Comparison of ENCODE assay signal across 8 cellular contexts in genomic region chr20:36050436-36051317, GRCh38.
DNase-seq lines count a peak whose midpoint lies in the region; ATAC-seq and TF ChIP-seq lines count a peak whose summit lies in the region.

No MANE protein-coding gene starts in this region.

- peak overlapping the region; percentile 93 for H3K4me3 Mint-ChIP-seq in GM23338
- peak overlapping the region; percentile 96 to 100 (median 96) for H3K4me3 Mint-ChIP-seq in nephron

- H3K4me1 Mint-ChIP-seq in GM23338 (peaks cover 29% of the 10 kb centered on the region), nephron (peaks cover 38% of the 10 kb centered on the region)

- H3K4me1 ChIP-seq in DND-41 (ENCODE audit: insufficient read depth, low read length) (peaks cover 26% of the 10 kb centered on the region), GM23338 (ENCODE audit: insufficient read depth) (peaks cover 33% of the 10 kb centered on the region)

- POLR2A ChIA-PET in RWPE1 (lab: Yijun Ruan, JAX; ENCODE audit: low non-redundant PET) = interaction anchor here (1.3 kb wide), 1 partner anchor 35 kb away, joined by 11 read pairs; no protein-coding TSS in a partner anchor

- CTCF ChIA-PET in RWPE1 (lab: Yijun Ruan, JAX) = interaction anchor here (1.5 kb wide), 1 partner anchor 14 kb away, joined by 4 read pairs; no protein-coding TSS in a partner anchor

- peaks cover 52% of the 10 kb centered on the region for H3K79me2 ChIP-seq in DND-41 (ENCODE audit: insufficient read depth, low read length)
- peaks cover 49% of the 10 kb centered on the region for H3K79me2 ChIP-seq in GM23338 (replicated peaks; ENCODE audit: insufficient read depth)

- H3K36me3 Mint-ChIP-seq in GM23338 (ENCODE audit: low read depth) (peaks cover 33% of the 10 kb centered on the region), nephron (ENCODE audit: low read depth) (peaks cover 26% of the 10 kb centered on the region)

- TF ChIP-seq CTCF in DND-41 (IDR thresholded peaks at IDR 0.05; ENCODE audit: borderline replicate concordance, extremely low read depth, low read length, poor library complexity, severe bottlenecking) = peak; percentile 4
- TF ChIP-seq CTCF in GM23338 (conservative IDR thresholded peaks at IDR 0.05; ENCODE audit: low read depth in 2 of 2) = no peak
- TF ChIP-seq CTCF in LNCaP clone FGC (IDR thresholded peaks at IDR 0.05; ENCODE audit: control insufficient read depth, extremely low read depth, insufficient read depth) = no peak
- TF ChIP-seq CTCF in RWPE1 (conservative IDR thresholded peaks at IDR 0.05; ENCODE audit: low read depth) = no peak
- no peak for TF ChIP-seq CTCF in fibroblast of the aortic adventitia (IDR thresholded peaks at IDR 0.05; ENCODE audit: insufficient read depth, low read length)
- no peak for TF ChIP-seq CTCF in nephron (IDR thresholded peaks at IDR 0.05; ENCODE audit: unreplicated experiment in 3 of 3)

- H3K4me2 ChIP-seq in DND-41 (ENCODE audit: insufficient read depth, low read length) (peak overlapping the region; percentile 62), GM23338 (peak overlapping the region; percentile 87)

- H3K9ac ChIP-seq in DND-41 (ENCODE audit: low read depth, low read length) = peak overlapping the region; percentile 95

- H3F3A ChIP-seq in GM23338 (replicated peaks; ENCODE audit: low read depth) = peaks cover 9% of the 10 kb centered on the region; the same call in 1 of the 2 replicates

- H3K27ac ChIP-seq in DND-41 (ENCODE audit: low read length) = peak overlapping the region; percentile 87
- peak overlapping the region; percentile 87; the same call in 1 of the 2 replicates for H3K27ac ChIP-seq in GM23338 (ENCODE audit: low read depth)
- H3K27ac ChIP-seq in RWPE1 = peak overlapping the region; percentile 91

- peak; percentile 98 for DNase-seq in DND-41
- DNase-seq in GM23338 (ENCODE audit: low spot score) = peak; percentile 95
- DNase-seq in LNCaP clone FGC (ENCODE audit: low read depth) = peak; percentile 47
- peak; percentile 98 for DNase-seq in RWPE1 (ENCODE audit: low spot score)
- peak; percentile 86 for DNase-seq in activated T-helper 9 cell treated with anti-CD3 and anti-CD28 coated beads, Interleukin-2, amount 50 U/mL, for 16 hours (ENCODE audit: low read depth)
- peak; percentile 85 for DNase-seq in fibroblast of the aortic adventitia (ENCODE audit: low read depth)
- peak; percentile 85 for DNase-seq in stimulated activated naive CD4-positive, alpha-beta T cell treated with Interleukin-2 at 50 U/mL for 16 hours (lab: John Stamatoyannopoulos, UW)

- H3K4me3 ChIP-seq in DND-41 (ENCODE audit: low read depth in 1 of 2, low read length in 2 of 2) = peak overlapping the region; percentile 73 to 74
- H3K4me3 ChIP-seq in GM23338 = peak overlapping the region; percentile 94
- H3K4me3 ChIP-seq in LNCaP clone FGC (ENCODE audit: low read depth, low read length) = peak overlapping the region; percentile 70
- H3K4me3 ChIP-seq in fibroblast of the aortic adventitia (ENCODE audit: low read depth, low read length) = peak overlapping the region; percentile 84

- H3K27me3 Mint-ChIP-seq in GM23338 (ENCODE audit: insufficient read depth, low read depth, poor library complexity) (peaks cover 14% of the 10 kb centered on the region), nephron (ENCODE audit: low read depth) (no peaks in the 10 kb centered on the region)

- H4K20me1 ChIP-seq in DND-41 (ENCODE audit: insufficient read depth, low read length) (peaks cover 33% of the 10 kb centered on the region), GM23338 (replicated peaks; ENCODE audit: insufficient read depth) (peaks cover 37% of the 10 kb centered on the region)

- H3K9me3 Mint-ChIP-seq in GM23338 (no peaks in the 10 kb centered on the region), nephron (no peaks in the 10 kb centered on the region)

- H2AFZ ChIP-seq in DND-41 (ENCODE audit: low read depth, low read length) (peak overlapping the region; percentile 85), GM23338 (peak overlapping the region; percentile 90)

- H3K9me2 ChIP-seq in GM23338 (ENCODE audit: insufficient read depth) = no peaks in the 10 kb centered on the region

- H3K36me3 ChIP-seq in DND-41 (ENCODE audit: insufficient read depth, low read length) = peaks cover 19% of the 10 kb centered on the region
- H3K36me3 ChIP-seq in GM23338 (ENCODE audit: insufficient read depth) = peaks cover 5% of the 10 kb centered on the region; the same call in 1 of the 2 replicates

- no peaks in the 10 kb centered on the region for H3K9me3 ChIP-seq in DND-41 (ENCODE audit: insufficient read depth, low read length, severe bottlenecking)

- peak; percentile 98 for ATAC-seq in DND-41 (ENCODE audit: insufficient read depth, low read depth)
- ATAC-seq in GM23338 = peak; percentile 97

- H3K27me3 ChIP-seq in DND-41 (ENCODE audit: insufficient read depth, low read length, poor library complexity) (peaks cover 5% of the 10 kb centered on the region), GM23338 (ENCODE audit: insufficient read depth) (no peaks in the 10 kb centered on the region)

- H3K27ac Mint-ChIP-seq in GM23338 (peak overlapping the region; percentile 87), nephron (peak overlapping the region; percentile 87 to 96 (median 91))

TF ChIP-seq in GM23338, 12 proteins besides CTCF, POLR2A, EP300 and RAD21 (continues in another document):
- TF ChIP-seq ETS1 (IDR thresholded peaks at IDR 0.05) (peak; percentile 78), STAT1 (IDR thresholded peaks at IDR 0.05; ENCODE audit: unreplicated experiment) (no peak), EZH2phosphoT487 (IDR thresholded peaks at IDR 0.05; ENCODE audit: unreplicated experiment) (no peak), ZNF462 (CRISPR knock-in tag; IDR thresholded peaks at IDR 0.05) (no peak), JUNB (IDR thresholded peaks at IDR 0.05; ENCODE audit: unreplicated experiment) (no peak), ZNF114 (CRISPR knock-in tag; IDR thresholded peaks at IDR 0.05) (no peak)

Comparison
In these comparisons a context has a peak if more than half of its experiments do, and no peak if none do; other contexts are left out.
1. Peak in every context shown above with its lines: DNase-seq, ATAC-seq, H3K4me3 ChIP-seq and H3K27ac ChIP-seq.
2. DNase-seq: peak in every context shown above with its lines; median percentile 98 in DND-41; 98 in RWPE1; 95 in GM23338; 86 in activated T-helper 9 cell treated with anti-CD3 and anti-CD28 coated beads, Interleukin-2, amount 50 U/mL, for 16 hours; 85 in fibroblast of the aortic adventitia; 85 in stimulated activated naive CD4-positive, alpha-beta T cell treated with Interleukin-2 at 50 U/mL for 16 hours; 47 in LNCaP clone FGC.